1 cellular context compared by ENCODE assay signal in genomic region chr4:152106113-152106763, GRCh38.
TF ChIP-seq lines count a peak whose summit lies in the region.

No MANE protein-coding gene starts in this region.

TF ChIP-seq in HCT116, 20 proteins besides CTCF, POLR2A, EP300 and RAD21 (continued from another document):
- TF ChIP-seq REST (IDR thresholded peaks at IDR 0.05; ENCODE audit: low read depth) (no peak), ATF3 (IDR thresholded peaks at IDR 0.05) (peak; percentile 69; the same call in 1 of the 2 replicates), CBX3 (IDR thresholded peaks at IDR 0.05; ENCODE audit: low read depth) (peak; percentile 89; the same call in 1 of the 2 replicates), ZFX (IDR thresholded peaks at IDR 0.05) (no peak), SP1 (IDR thresholded peaks at IDR 0.05; ENCODE audit: low read depth) (peak; percentile 93), YY1 (IDR thresholded peaks at IDR 0.05; ENCODE audit: extremely low read depth, insufficient replicate concordance, low read depth, low read length) (no peak), FOSL1 (IDR thresholded peaks at IDR 0.05; ENCODE audit: low read depth) (peak; percentile 97), ZNF274 (IDR thresholded peaks at IDR 0.05; ENCODE audit: low read depth, low read length) (no peak), EZH2 (IDR thresholded peaks at IDR 0.05) (no peak), ELF1 (IDR thresholded peaks at IDR 0.05; ENCODE audit: borderline replicate concordance, low read depth) (peak; percentile 43; the same call in 1 of the 2 replicates), EGR1 (IDR thresholded peaks at IDR 0.05; ENCODE audit: low read depth) (no peak), SIN3A (IDR thresholded peaks at IDR 0.05; ENCODE audit: low read depth) (0 out of 2 replicates have a peak, but pooled peaks have one; percentile 71), CEBPB (IDR thresholded peaks at IDR 0.05; ENCODE audit: low read depth) (no peak; the same call in none of the 2 replicates), EZH2phosphoT487 (IDR thresholded peaks at IDR 0.05; ENCODE audit: borderline replicate concordance) (no peak), TCF7L2 (IDR thresholded peaks at IDR 0.05; ENCODE audit: borderline replicate concordance, extremely low read depth, insufficient read depth, insufficient read length) (peak; percentile 53)
